Comparison of ENCODE assay signal across 21 cellular contexts in the genomic region with DNA sequence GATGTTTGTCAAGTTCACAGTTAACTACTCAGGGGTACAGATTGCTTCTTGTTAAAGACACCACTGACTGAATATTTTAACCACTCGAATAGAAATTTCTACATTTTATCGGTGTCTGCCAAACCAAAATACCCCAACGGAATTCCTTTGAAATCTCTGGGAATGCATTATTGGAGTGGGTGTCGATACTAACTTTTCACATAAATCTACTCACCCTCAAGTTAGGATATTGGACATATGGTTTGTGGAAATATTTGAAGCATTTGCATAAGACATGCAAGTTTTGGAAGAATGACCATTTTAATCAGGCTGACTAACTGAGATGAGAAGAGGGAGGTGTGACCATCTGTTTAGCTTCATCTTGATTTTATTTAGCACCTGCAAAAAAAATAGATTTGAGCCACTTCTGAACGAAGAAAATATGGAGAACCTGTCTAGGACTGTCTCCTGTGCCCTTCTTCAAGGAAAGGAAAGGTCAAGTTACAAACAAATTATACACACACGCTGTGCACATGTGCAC.
DNase-seq lines count a peak whose midpoint lies in the region; ATAC-seq and TF ChIP-seq lines count a peak whose summit lies in the region.
"Had no signal": no experiment of that assay in that cellular context is flagged by ENCODE, and none has a peak within 500 bp of the region (broad histone marks: within the 10 kb centered on the region; RNA-seq: fewer than 3 reads in every experiment).

No MANE protein-coding gene starts in this region.

- peaks cover 3% of the 10 kb centered on the region for H3K4me1 Mint-ChIP-seq in progenitor cell of endocrine pancreas (ENCODE audit: low read depth)

- H3K4me3 ChIP-seq in fibroblast of mammary gland (ENCODE audit: control insufficient read depth, low read depth, low read length), result no peak overlapping the region
- H3K4me3 ChIP-seq: SJSA1 had no signal

- no peaks in the 10 kb centered on the region for H3K36me3 Mint-ChIP-seq in progenitor cell of endocrine pancreas (ENCODE audit: insufficient read depth)
- H3K36me3 Mint-ChIP-seq: CD4-positive, CD25-positive, alpha-beta regulatory T cell had no signal

- peak; percentile 17 for DNase-seq in AG20443 (ENCODE audit: low spot score)
- peak; percentile 44 for DNase-seq in fibroblast of mammary gland (ENCODE audit: low read depth)
- DNase-seq in superior temporal gyrus (ENCODE audit: extremely low spot score), result peak; percentile 67
- DNase-seq in progenitor cell of endocrine pancreas (ENCODE audit: low spot score, unreplicated experiment), result no peak
- DNase-seq: BE2C; CD4-positive, CD25-positive, alpha-beta regulatory T cell; COR-L47; DMS79; GOT3; NCI-H1092 treated with DMSO at 0.1 percent for 48 hours; NCI-H2081; NCI-H2171 treated with DMSO at 0.1 percent for 48 hours; NCI-H446; NCI-H526 treated with DMSO at 0.1 percent for 48 hours had no signal

- peak overlapping the region; percentile 55 for H3K27ac ChIP-seq in angular gyrus (ENCODE audit: low read depth, low read length)
- H3K27ac ChIP-seq: KMS-11, SJSA1 had no signal

- H3K9me3 Mint-ChIP-seq in progenitor cell of endocrine pancreas (ENCODE audit: low read depth), result peaks cover 3% of the 10 kb centered on the region
- H3K9me3 Mint-ChIP-seq: CD4-positive, CD25-positive, alpha-beta regulatory T cell had no signal

- no peak overlapping the region for H3K4me3 Mint-ChIP-seq in progenitor cell of endocrine pancreas (ENCODE audit: low read depth)
- H3K4me3 Mint-ChIP-seq: CD4-positive, CD25-positive, alpha-beta regulatory T cell had no signal

- H3K27ac Mint-ChIP-seq in progenitor cell of endocrine pancreas, result no peak overlapping the region
- H3K27ac Mint-ChIP-seq: CD4-positive, CD25-positive, alpha-beta regulatory T cell had no signal

- no peak for ATAC-seq in GM21447 (IDR thresholded peaks at IDR 0.05; ENCODE audit: unreplicated experiment)
- no peak for ATAC-seq in HG03159 (IDR thresholded peaks at IDR 0.05; ENCODE audit: unreplicated experiment)
- ATAC-seq: HCT116, Right ventricle myocardium inferior had no signal

- peaks cover 14% of the 10 kb centered on the region for H3K27me3 Mint-ChIP-seq in progenitor cell of endocrine pancreas
- H3K27me3 Mint-ChIP-seq: CD4-positive, CD25-positive, alpha-beta regulatory T cell had no signal

- TF ChIP-seq CTCF in fibroblast of mammary gland (conservative IDR thresholded peaks at IDR 0.05; ENCODE audit: control insufficient read depth, insufficient read depth, low read depth, low read length), result no peak
- no peak for TF ChIP-seq CTCF in progenitor cell of endocrine pancreas (IDR thresholded peaks at IDR 0.05; ENCODE audit: unreplicated experiment)
